Comparison of ENCODE assay signal across 16 cellular contexts in the genomic region with DNA sequence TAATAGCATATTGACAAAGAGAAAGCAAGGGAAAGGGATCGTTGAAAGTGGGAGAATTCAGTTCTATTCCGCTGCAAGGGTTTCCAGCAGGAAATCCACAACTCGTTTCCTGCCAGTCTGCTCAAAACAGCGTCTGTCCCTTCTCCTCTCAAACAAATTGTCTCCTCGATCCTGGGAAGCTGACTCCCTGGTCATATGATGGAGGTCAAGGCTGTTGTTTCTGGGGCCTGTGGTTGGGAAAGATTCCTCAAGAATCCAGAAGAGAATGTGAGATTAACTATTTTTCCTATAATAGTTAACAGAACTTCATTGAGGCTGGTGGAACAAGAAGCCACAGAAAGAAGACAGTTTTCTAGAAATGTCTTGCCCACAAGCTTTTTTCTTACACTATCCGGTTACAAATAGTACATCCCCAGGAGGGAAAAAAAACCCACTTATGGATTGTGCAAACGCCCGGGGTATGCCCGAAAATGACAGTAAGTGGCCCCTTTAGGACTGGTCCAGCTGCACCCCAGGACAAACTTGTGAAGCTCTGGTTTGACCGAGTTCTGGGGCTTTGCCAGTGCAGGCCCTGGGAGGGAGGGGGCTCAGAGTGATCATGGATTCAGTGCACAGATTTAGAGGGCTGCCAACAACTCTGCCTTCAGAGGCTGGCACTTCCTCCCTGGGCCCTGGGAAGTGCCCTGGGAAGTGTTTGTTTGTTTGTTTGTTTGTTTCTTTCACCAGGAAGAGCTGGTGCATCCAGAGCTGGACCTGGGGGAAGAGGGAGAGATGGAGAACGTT. TPM values are rescaled to one million over a fixed set of nuclear protein-coding genes. Genes with fewer than 3 reads are reported as not detected.
DNase-seq lines count a peak whose midpoint lies in the region; ATAC-seq and TF ChIP-seq lines count a peak whose summit lies in the region.
"Had no signal": no experiment of that assay in that cellular context is flagged by ENCODE, and none has a peak within 500 bp of the region (broad histone marks: within the 10 kb centered on the region; RNA-seq: fewer than 3 reads in every experiment).

No MANE protein-coding gene starts in this region.

- H3K27ac Mint-ChIP-seq in neural crest cell (ENCODE audit: unreplicated experiment) (peak overlapping the region; percentile 87), natural killer cell (no peak overlapping the region)
- H3K27ac Mint-ChIP-seq: activated T-helper 2 cell treated with anti-CD3 and anti-CD28 coated beads, Interferon-gamma antibody, Interleukin-2, Interleukin-4, amounts not matched to agents 10 μg/mL and 5 μg/mL and 100 μg/mL, durations not matched to agents 14 hours and 24 hours and 36 hours had no signal

- no peaks in the 10 kb centered on the region for H3K4me1 ChIP-seq in fibroblast of lung (ENCODE audit: control insufficient read depth, extremely low read depth, insufficient read depth, low read length)
- H3K4me1 ChIP-seq: upper lobe of right lung had no signal

- H3K4me3 ChIP-seq in fibroblast of lung (replicated peaks in 1 of 4; ENCODE audit: control extremely low read depth in 1 of 4, insufficient read depth in 1 of 4, low read depth in 3 of 4, low read length in 4 of 4): no peak overlapping the region
- H3K4me3 ChIP-seq: upper lobe of right lung had no signal

- no peak overlapping the region for H3K4me2 ChIP-seq in fibroblast of lung (ENCODE audit: extremely low read depth, insufficient read depth, low read length)

- H4K20me1 ChIP-seq in fibroblast of lung (ENCODE audit: control insufficient read depth, extremely low read depth, insufficient read depth, low read length): no peaks in the 10 kb centered on the region

- no peaks in the 10 kb centered on the region for H3K36me3 ChIP-seq in fibroblast of lung (ENCODE audit: control insufficient read depth, insufficient read depth, low read length)
- H3K36me3 ChIP-seq: upper lobe of right lung had no signal

- no peak overlapping the region for H3K4me3 Mint-ChIP-seq in neural crest cell
- H3K4me3 Mint-ChIP-seq in natural killer cell: no peak overlapping the region
- H3K4me3 Mint-ChIP-seq: central memory CD8-positive, alpha-beta T cell had no signal

- DNase-seq in AG09319 (ENCODE audit: extremely low read depth, low read depth) (peak; percentile 5), amniotic epithelial cell (ENCODE audit: low read depth) (peak; percentile 38), fibroblast of lung (ENCODE audit: low read depth in 2 of 2) (peak; percentile 31 to 54), neural crest cell (ENCODE audit: low read depth, low spot score) (no peak), natural killer cell (no peak), DMS53 (lab: John Stamatoyannopoulos, UW) (no peak), posterior vena cava (ENCODE audit: low spot score) (no peak)
- no peak for DNase-seq in effector CD8-positive, alpha-beta T cell (lab: John Stamatoyannopoulos, UW)
- DNase-seq: activated CD4-positive, alpha-beta T cell treated with anti-CD3 and anti-CD28 coated beads, Interleukin-2, amount 50 U/mL, for 48 hours; AML-193; islet precursor cell; NCI-H1694; NCI-H524 treated with DMSO at 0.1 percent for 48 hours; upper lobe of right lung had no signal

- H3K9me3 ChIP-seq in fibroblast of lung (ENCODE audit: control insufficient read depth, insufficient read depth, low read depth, low read length): no peaks in the 10 kb centered on the region
- H3K9me3 ChIP-seq: upper lobe of right lung had no signal

- no peak overlapping the region for H3K9ac ChIP-seq in fibroblast of lung (ENCODE audit: insufficient read depth, low read length)

- intact Hi-C loops in natural killer cell (cut with micrococcal nuclease): no loop called here
- intact Hi-C loops in posterior vena cava (cut with DNase I): no loop called here

- H3K27me3 Mint-ChIP-seq in neural crest cell (ENCODE audit: low read depth) (no peaks in the 10 kb centered on the region), natural killer cell (ENCODE audit: low read depth in 2 of 2) (peaks cover 5% of the 10 kb centered on the region in 2 donors)

- no peaks in the 10 kb centered on the region for H3K79me2 ChIP-seq in fibroblast of lung (ENCODE audit: control insufficient read depth, insufficient read depth, low read length)

- H3K36me3 Mint-ChIP-seq in neural crest cell (ENCODE audit: low read depth) (no peaks in the 10 kb centered on the region), natural killer cell (no peaks in the 10 kb centered on the region)

- no peak overlapping the region for H2AFZ ChIP-seq in fibroblast of lung (ENCODE audit: low read length)

- H3K9me3 Mint-ChIP-seq in neural crest cell (no peaks in the 10 kb centered on the region), natural killer cell (no peaks in the 10 kb centered on the region)
- H3K9me3 Mint-ChIP-seq: activated T-helper 2 cell treated with anti-CD3 and anti-CD28 coated beads, Interferon-gamma antibody, Interleukin-2, Interleukin-4, amounts not matched to agents 10 μg/mL and 5 μg/mL and 100 μg/mL, durations not matched to agents 14 hours and 24 hours and 36 hours; central memory CD8-positive, alpha-beta T cell had no signal

- H3K27ac ChIP-seq in fibroblast of lung (ENCODE audit: insufficient read depth, low read length): no peak overlapping the region
- H3K27ac ChIP-seq: upper lobe of right lung had no signal

- peaks cover 44% of the 10 kb centered on the region for H3K4me1 Mint-ChIP-seq in neural crest cell
- no peaks in the 10 kb centered on the region for H3K4me1 Mint-ChIP-seq in natural killer cell
- H3K4me1 Mint-ChIP-seq: central memory CD8-positive, alpha-beta T cell had no signal

- no peaks in the 10 kb centered on the region for H3K27me3 ChIP-seq in fibroblast of lung (ENCODE audit: control insufficient read depth, insufficient read depth, low read length)
- H3K27me3 ChIP-seq: upper lobe of right lung had no signal

- no peak for TF ChIP-seq CTCF in AG09319 (IDR thresholded peaks at IDR 0.05; ENCODE audit: low read depth, low read length)
- no peak for TF ChIP-seq CTCF in fibroblast of lung (conservative IDR thresholded peaks at IDR 0.05 in 1 of 2, IDR thresholded peaks at IDR 0.05 in 1 of 2; ENCODE audit: low read depth in 1 of 2, low read length in 2 of 2)
- no peak for TF ChIP-seq CTCF in neural crest cell (conservative IDR thresholded peaks at IDR 0.05)
- no peak for TF ChIP-seq CTCF in natural killer cell (IDR thresholded peaks at IDR 0.05)

- ATAC-seq in natural killer cell: no peak

RNA-seq across cellular contexts. Expression of gene CTBP2, which starts 49.4 kb away (rescaled TPM):
- 56.8 and 73.3 TPM in 2 replicates for total RNA-seq in fibroblast of lung
- polyA plus RNA-seq in fibroblast of lung: 72.1 and 91.0 TPM in 2 replicates
- 53.0 and 60.4 TPM in 2 replicates for polyA plus RNA-seq in fibroblast of lung (2012)
- polyA minus RNA-seq in fibroblast of lung (ENCODE audit: low replicate concordance): 130 and 131 TPM in 2 replicates
- total RNA-seq in neural crest cell: 127 TPM in 2 replicates
- total RNA-seq in natural killer cell: 100 to 1,000 TPM; 120 to 179 (median 124) TPM
- total RNA-seq in posterior vena cava: 10 to 100 TPM; 44.4 to 47.3 TPM

Comparison
In these comparisons a context has a peak if more than half of its experiments do, and no peak if none do; other contexts are left out.
1. DNase-seq: peak in AG09319 (single experiment), amniotic epithelial cell (single experiment) and fibroblast of lung (2 of 2); none in neural crest cell (single experiment), natural killer cell (single experiment), effector CD8-positive, alpha-beta T cell (single experiment), DMS53 (single experiment) and posterior vena cava (single experiment).